ENCODE assay signal across 8 cellular contexts in the genomic region with DNA sequence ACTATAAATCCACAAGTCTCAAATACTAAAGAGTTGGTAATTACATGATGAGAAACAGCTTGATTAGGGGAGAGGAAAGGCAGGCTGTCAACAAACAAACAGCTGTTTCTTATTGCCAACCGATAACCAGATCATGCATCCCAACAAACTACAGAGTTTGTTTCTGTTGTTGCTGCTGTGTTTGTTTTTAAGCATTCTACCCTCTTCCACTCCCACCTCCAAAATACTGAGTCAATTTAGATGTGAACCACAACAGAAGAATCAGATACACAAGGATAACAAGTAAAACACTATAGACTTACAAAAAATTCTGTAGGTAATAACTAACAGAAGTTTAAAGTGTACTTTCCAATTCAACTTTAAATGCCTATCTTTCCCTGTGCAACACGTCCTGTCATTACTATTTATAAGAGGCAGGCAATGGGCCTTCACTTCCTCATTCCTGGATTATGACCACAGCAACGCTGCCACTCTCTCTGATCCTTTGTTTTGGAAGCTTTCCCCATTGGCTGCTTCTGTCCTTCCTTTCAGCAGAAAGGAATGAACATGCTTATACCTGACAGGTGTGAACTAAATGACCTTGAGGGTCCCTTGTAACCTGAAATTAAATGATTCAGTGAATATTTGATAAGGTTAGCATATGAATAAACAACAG.
DNase-seq lines count a peak whose midpoint lies in the region; ATAC-seq and TF ChIP-seq lines count a peak whose summit lies in the region.

No MANE protein-coding gene starts in this region.

- H3K23ac ChIP-seq in mesenchymal stem cell (ENCODE audit: low read length in 2 of 2), result no peak overlapping the region

- H3K36me3 ChIP-seq in Caco-2 (ENCODE audit: control insufficient read depth, insufficient read depth, low read length) (no peaks in the 10 kb centered on the region), mesenchymal stem cell (ENCODE audit: control insufficient read depth in 1 of 2, insufficient read depth in 2 of 2, low read depth in 1 of 2, low read length in 2 of 2) (peaks cover 0 to 6% of the 10 kb centered on the region in 2 experiments)

- no peak overlapping the region for H3K4me2 ChIP-seq in mesenchymal stem cell (ENCODE audit: low read length, poor library complexity, severe bottlenecking)

- TF ChIP-seq CTCF in Caco-2 (IDR thresholded peaks at IDR 0.05; ENCODE audit: insufficient read depth in 1 of 2, low read depth in 1 of 2, low read length in 1 of 2, severe bottlenecking in 1 of 2, unreplicated experiment in 1 of 2) (no peak), choroid plexus epithelial cell (conservative IDR thresholded peaks at IDR 0.05; ENCODE audit: low read depth, low read length) (no peak), CD14-positive monocyte (IDR thresholded peaks at IDR 0.05) (no peak)

- H3K4me3 ChIP-seq in Caco-2 (ENCODE audit: low read depth, low read length) (no peak overlapping the region), choroid plexus epithelial cell (ENCODE audit: low read depth, low read length) (no peak overlapping the region), mesenchymal stem cell (ENCODE audit: insufficient read depth in 1 of 2, low read depth in 1 of 2, low read length in 2 of 2) (no peak overlapping the region)

- ATAC-seq in GM19035 (IDR thresholded peaks at IDR 0.05; ENCODE audit: unreplicated experiment), result no peak
- ATAC-seq in HG02623 (IDR thresholded peaks at IDR 0.05; ENCODE audit: unreplicated experiment), result no peak

- H3K4me3 Mint-ChIP-seq in Caco-2 (ENCODE audit: unreplicated experiment) (peak overlapping the region; percentile 45), CD14-positive monocyte (no peak overlapping the region)

- H3K9ac ChIP-seq in mesenchymal stem cell (ENCODE audit: low read length), result peak overlapping the region; percentile 53

- H3K4me1 Mint-ChIP-seq in Caco-2 (ENCODE audit: low read depth, unreplicated experiment) (peaks cover 18% of the 10 kb centered on the region), CD14-positive monocyte (peaks cover 7% of the 10 kb centered on the region)

- H3K4me1 ChIP-seq in Caco-2 (peaks cover 16% of the 10 kb centered on the region), mesenchymal stem cell (ENCODE audit: control insufficient read depth, insufficient read depth, low read depth, low read length) (no peaks in the 10 kb centered on the region)

- H3K9me3 Mint-ChIP-seq in Caco-2 (ENCODE audit: unreplicated experiment) (no peaks in the 10 kb centered on the region), CD14-positive monocyte (no peaks in the 10 kb centered on the region)

- POLR2A ChIA-PET in Caco-2 (lab: Charles Lee), result no interaction called here

- WGBS in mesenchymal stem cell, result 5% methylated on average over 2 of the region's 3 CpGs

- H3K27me3 Mint-ChIP-seq in Caco-2 (ENCODE audit: insufficient read depth, unreplicated experiment) (no peaks in the 10 kb centered on the region), CD14-positive monocyte (ENCODE audit: low read depth in 3 of 3) (no peaks in the 10 kb centered on the region)

- peak; percentile 53 to 59 for DNase-seq in Caco-2
- DNase-seq in NCI-H2029 treated with DMSO at 0.1 percent for 48 hours (lab: John Stamatoyannopoulos, UW), result peak; percentile 40
- peak; percentile 73 for DNase-seq in choroid plexus epithelial cell (ENCODE audit: low read depth)
- peak; percentile 58 for DNase-seq in mesenchymal stem cell
- DNase-seq in CD14-positive monocyte (ENCODE audit: low spot score), result no peak
- DNase-seq in stimulated activated CD4-positive, alpha-beta T cell treated with anti-CD3 and anti-CD28 coated beads, Interleukin-2, amount 100 ng/mL, for 48 hours, result no peak

- H2AK5ac ChIP-seq in mesenchymal stem cell (ENCODE audit: low read length, severe bottlenecking), result no peak overlapping the region

- H3K18ac ChIP-seq in mesenchymal stem cell (ENCODE audit: low read depth in 1 of 2, low read length in 2 of 2), result peak overlapping the region in 1 of 2 experiments; percentile 37

- peaks cover 1% of the 10 kb centered on the region for H3K79me1 ChIP-seq in mesenchymal stem cell (replicated peaks; ENCODE audit: low read length, poor library complexity, severe bottlenecking)

- H2BK5ac ChIP-seq in mesenchymal stem cell (ENCODE audit: low read depth, low read length, poor library complexity, severe bottlenecking), result no peak overlapping the region

- H3K27ac Mint-ChIP-seq in Caco-2 (ENCODE audit: unreplicated experiment), result peak overlapping the region; percentile 82
- no peak overlapping the region for H3K27ac Mint-ChIP-seq in CD14-positive monocyte

- BruUV-seq in Caco-2 (replicated peaks; lab: Mats Ljungman, UMichigan), result TSS peak; percentile 62

- intact Hi-C loops in Caco-2 (cut with micrococcal nuclease; ENCODE audit: unreplicated experiment) (no loop called here), CD14-positive monocyte (cut with micrococcal nuclease) (no loop called here)

- no peaks in the 10 kb centered on the region for H3K27me3 ChIP-seq in Caco-2 (replicated peaks; ENCODE audit: control insufficient read depth, insufficient read depth, low read length)
- no peaks in the 10 kb centered on the region for H3K27me3 ChIP-seq in mesenchymal stem cell (ENCODE audit: control insufficient read depth in 1 of 2, insufficient read depth in 1 of 2, low read length in 2 of 2)

- no peak overlapping the region for H3K14ac ChIP-seq in mesenchymal stem cell (ENCODE audit: low read length in 2 of 2)

- no peaks in the 10 kb centered on the region for H3K9me3 ChIP-seq in Caco-2
- H3K9me3 ChIP-seq in mesenchymal stem cell (ENCODE audit: control insufficient read depth, low read length), result no peaks in the 10 kb centered on the region

- CTCF ChIA-PET in Caco-2 (lab: Charles Lee), result no interaction called here

- H2AFZ ChIP-seq in mesenchymal stem cell (ENCODE audit: low read depth, low read length), result no peak overlapping the region

- no peak overlapping the region for H3K27ac ChIP-seq in mesenchymal stem cell (ENCODE audit: low read length, poor library complexity, severe bottlenecking)

- H3K4ac ChIP-seq in mesenchymal stem cell (ENCODE audit: low read depth in 1 of 2, low read length in 2 of 2), result no peak overlapping the region

- H4K8ac ChIP-seq in mesenchymal stem cell (ENCODE audit: low read length), result no peak overlapping the region

- no peak overlapping the region for H2BK120ac ChIP-seq in mesenchymal stem cell (ENCODE audit: low read depth, low read length)

- H3K36me3 Mint-ChIP-seq in Caco-2 (ENCODE audit: insufficient read depth, unreplicated experiment) (peaks cover 12% of the 10 kb centered on the region), CD14-positive monocyte (peaks cover 10 to 21% of the 10 kb centered on the region in 2 donors)

- H4K91ac ChIP-seq in mesenchymal stem cell (ENCODE audit: low read length), result no peak overlapping the region

- no peak overlapping the region for H2BK12ac ChIP-seq in mesenchymal stem cell (ENCODE audit: low read length in 2 of 2)

- no peak overlapping the region for H2BK15ac ChIP-seq in mesenchymal stem cell (ENCODE audit: low read depth, poor library complexity, severe bottlenecking)

Comparison
In these comparisons a context has a peak if more than half of its experiments do, and no peak if none do; other contexts are left out.
1. DNase-seq: peak in Caco-2 (2 of 2), NCI-H2029 treated with DMSO at 0.1 percent for 48 hours (single experiment), choroid plexus epithelial cell (single experiment) and mesenchymal stem cell (single experiment); none in CD14-positive monocyte (single experiment) and stimulated activated CD4-positive, alpha-beta T cell treated with anti-CD3 and anti-CD28 coated beads, Interleukin-2, amount 100 ng/mL, for 48 hours (0 of 2).